ENCODE assay signal across 25 cellular contexts in the genomic region with DNA sequence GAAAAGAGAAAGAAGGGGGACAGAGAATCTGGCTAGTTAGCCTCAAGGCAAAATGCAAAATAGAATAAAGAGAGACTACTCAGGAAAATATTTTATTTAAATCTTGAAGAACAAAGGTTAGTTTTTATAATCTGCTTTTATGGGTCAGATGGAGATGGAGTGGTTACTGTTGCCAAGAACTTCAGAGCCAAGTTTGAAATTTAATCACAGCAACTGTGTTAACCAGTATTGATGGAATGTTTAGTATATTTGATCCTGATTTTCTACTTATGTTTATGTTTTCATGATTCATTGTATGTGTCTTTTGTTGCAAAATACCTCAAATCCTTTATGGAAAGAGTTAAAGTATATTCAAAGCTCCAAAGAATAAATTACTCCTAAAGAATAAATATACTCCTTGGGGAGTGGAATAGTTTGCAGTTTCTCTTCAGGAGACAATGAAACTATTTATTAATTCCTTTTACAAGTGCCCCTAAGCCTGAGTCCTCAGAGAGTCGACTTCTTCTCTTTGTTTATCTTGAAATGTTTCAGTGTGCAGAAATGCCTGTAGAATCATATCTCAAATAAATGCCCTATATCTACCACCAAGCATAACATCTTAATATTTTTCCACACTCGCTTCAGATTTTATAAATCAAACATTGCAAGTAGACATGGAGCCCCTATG.
DNase-seq lines count a peak whose midpoint lies in the region; ATAC-seq and TF ChIP-seq lines count a peak whose summit lies in the region.
"Had no signal": no experiment of that assay in that cellular context is flagged by ENCODE, and none has a peak within 500 bp of the region (broad histone marks: within the 10 kb centered on the region; RNA-seq: fewer than 3 reads in every experiment).

No MANE protein-coding gene starts in this region.

- BruUV-seq in PC-3 (replicated peaks; lab: Mats Ljungman, UMichigan) (no TSS peak), OCI-LY7 (replicated peaks; lab: Mats Ljungman, UMichigan) (no TSS peak)

- H3K9me2 ChIP-seq in PC-3 (replicated peaks; ENCODE audit: low read length) (no peaks in the 10 kb centered on the region), OCI-LY7 (ENCODE audit: insufficient read depth, low read length) (no peaks in the 10 kb centered on the region)

- H3K36me3 Mint-ChIP-seq in osteocyte (ENCODE audit: unreplicated experiment) = peaks cover 2% of the 10 kb centered on the region
- H3K36me3 Mint-ChIP-seq: activated naive CD4-positive, alpha-beta T cell treated with anti-CD3 and anti-CD28 coated beads, Interleukin-2, amount 10 ng/mL, durations not matched to agents 7 days and 5 days; memory B cell; naive B cell had no signal

- H3K27me3 Mint-ChIP-seq in osteocyte (ENCODE audit: unreplicated experiment) = no peaks in the 10 kb centered on the region
- H3K27me3 Mint-ChIP-seq: activated naive CD4-positive, alpha-beta T cell treated with anti-CD3 and anti-CD28 coated beads, Interleukin-2, amount 10 ng/mL, durations not matched to agents 7 days and 5 days; memory B cell had no signal

- H2AFZ ChIP-seq in PC-3 (ENCODE audit: low read length) (no peak overlapping the region), fibroblast of lung (ENCODE audit: low read length) (no peak overlapping the region), OCI-LY7 (ENCODE audit: low read length) (no peak overlapping the region)

- peaks cover 4% of the 10 kb centered on the region; the same call in 1 of the 2 replicates for H3K36me3 ChIP-seq in PC-3 (ENCODE audit: low read depth, low read length)
- H3K36me3 ChIP-seq in fibroblast of lung (ENCODE audit: control insufficient read depth, insufficient read depth, low read length) = no peaks in the 10 kb centered on the region
- H3K36me3 ChIP-seq in OCI-LY7 (ENCODE audit: insufficient read depth, low read length) = no peaks in the 10 kb centered on the region
- H3K36me3 ChIP-seq: uterus had no signal

- H3K4me1 ChIP-seq in PC-3 (ENCODE audit: insufficient read depth, low read length) (peaks cover 56% of the 10 kb centered on the region), fibroblast of lung (ENCODE audit: control insufficient read depth, extremely low read depth, insufficient read depth, low read length) (peaks cover 35% of the 10 kb centered on the region), OCI-LY7 (ENCODE audit: insufficient read depth, low read length, poor library complexity, severe bottlenecking) (no peaks in the 10 kb centered on the region)
- H3K4me1 ChIP-seq: uterus had no signal

- H3K79me2 ChIP-seq in PC-3 (ENCODE audit: low read length) (no peaks in the 10 kb centered on the region), fibroblast of lung (ENCODE audit: control insufficient read depth, insufficient read depth, low read length) (no peaks in the 10 kb centered on the region), OCI-LY7 (ENCODE audit: insufficient read depth, low read depth, low read length) (no peaks in the 10 kb centered on the region)

- H3K9me3 ChIP-seq in PC-3 (ENCODE audit: low read length) (peaks cover 11% of the 10 kb centered on the region; the same call in 1 of the 2 replicates), fibroblast of lung (ENCODE audit: control insufficient read depth, insufficient read depth, low read depth, low read length) (no peaks in the 10 kb centered on the region), OCI-LY7 (ENCODE audit: low read length) (no peaks in the 10 kb centered on the region)

- peak; percentile 22 for DNase-seq in ELR (ENCODE audit: low read depth)
- DNase-seq in PC-3 = peak; percentile 61
- DNase-seq in fibroblast of lung (ENCODE audit: low read depth in 2 of 2) = peak; percentile 29 to 59
- DNase-seq in osteocyte (ENCODE audit: extremely low spot score, unreplicated experiment) = no peak
- no peak for DNase-seq in OCI-LY7 (ENCODE audit: low spot score)
- DNase-seq in DMS 273 (lab: John Stamatoyannopoulos, UW; ENCODE audit: unreplicated experiment) = no peak
- DNase-seq in NCI-H2029 (lab: John Stamatoyannopoulos, UW) = no peak
- DNase-seq in H4 (ENCODE audit: low spot score) = no peak
- DNase-seq: activated CD4-positive, alpha-beta T cell treated with anti-CD3 and anti-CD28 coated beads, Interleukin-2, amount 50 U/mL, for 1 hour; activated naive CD4-positive, alpha-beta T cell treated with anti-CD3 and anti-CD28 coated beads, Interleukin-2, amount 10 ng/mL, durations not matched to agents 7 days and 5 days; C1 segment of cervical spinal cord; Calu3; caudate nucleus; heart left ventricle; naive B cell; NCI-H1694 treated with DMSO at 0.1 percent for 48 hours; NCI-H2227 treated with DMSO at 0.1 percent for 48 hours; NCI-H69; retina; stimulated activated CD4-positive, alpha-beta T cell treated with anti-CD3 and anti-CD28 coated beads, Interleukin-4, amount 100 ng/mL, for 24 hours; stimulated activated naive CD4-positive, alpha-beta T cell; T-helper 9 cell; uterus had no signal

- H3K27ac ChIP-seq in PC-3 (ENCODE audit: low read length) = peak overlapping the region; percentile 68
- peak overlapping the region; percentile 52 for H3K27ac ChIP-seq in fibroblast of lung (ENCODE audit: insufficient read depth, low read length)
- H3K27ac ChIP-seq in OCI-LY7 (ENCODE audit: low read depth, low read length, poor library complexity, severe bottlenecking) = no peak overlapping the region
- H3K27ac ChIP-seq: heart left ventricle, uterus had no signal

- peaks cover 2% of the 10 kb centered on the region for H3F3A ChIP-seq in PC-3 (ENCODE audit: low read length, unreplicated experiment)

- intact Hi-C loops in PC-3 (cut with micrococcal nuclease) (no loop called here), OCI-LY7 (cut with micrococcal nuclease; ENCODE audit: unreplicated experiment) (no loop called here)

- POLR2A ChIA-PET in PC-3 (lab: Charles Lee; ENCODE audit: unreplicated experiment) = interaction anchor here (0.6 kb wide), 1 partner anchor 216 kb away, joined by 4 read pairs; no protein-coding TSS in a partner anchor
- POLR2A ChIA-PET in OCI-LY7 (lab: Charles Lee) = no interaction called here

- peak overlapping the region; percentile 52 for H3K27ac Mint-ChIP-seq in osteocyte (ENCODE audit: unreplicated experiment)
- H3K27ac Mint-ChIP-seq: activated naive CD4-positive, alpha-beta T cell treated with anti-CD3 and anti-CD28 coated beads, Interleukin-2, amount 10 ng/mL, durations not matched to agents 7 days and 5 days; memory B cell; naive B cell had no signal

- H4K20me1 ChIP-seq in PC-3 (ENCODE audit: low read length) (no peaks in the 10 kb centered on the region), fibroblast of lung (ENCODE audit: control insufficient read depth, extremely low read depth, insufficient read depth, low read length) (no peaks in the 10 kb centered on the region), OCI-LY7 (ENCODE audit: insufficient read depth, low read length) (no peaks in the 10 kb centered on the region)

- CTCF ChIA-PET in PC-3 (lab: Charles Lee) = no interaction called here
- CTCF ChIA-PET in OCI-LY7 (lab: Charles Lee; ENCODE audit: unreplicated experiment) = no interaction called here

- H3K4me3 ChIP-seq in PC-3 (ENCODE audit: low read length) (no peak overlapping the region), fibroblast of lung (replicated peaks in 1 of 4; ENCODE audit: control extremely low read depth in 1 of 4, insufficient read depth in 1 of 4, low read depth in 3 of 4, low read length in 4 of 4) (no peak overlapping the region), OCI-LY7 (ENCODE audit: low read depth, low read length, poor library complexity, severe bottlenecking) (no peak overlapping the region)
- H3K4me3 ChIP-seq: heart left ventricle, K562, uterus had no signal

- TF ChIP-seq CTCF in PC-3 (conservative IDR thresholded peaks at IDR 0.05; ENCODE audit: low read depth, low read length) (no peak), fibroblast of lung (conservative IDR thresholded peaks at IDR 0.05 in 1 of 2, IDR thresholded peaks at IDR 0.05 in 1 of 2; ENCODE audit: low read depth in 1 of 2, low read length in 2 of 2) (no peak), osteocyte (IDR thresholded peaks at IDR 0.05) (no peak), OCI-LY7 (conservative IDR thresholded peaks at IDR 0.05; ENCODE audit: low read length) (no peak)

- peak overlapping the region; percentile 19 for H3K4me2 ChIP-seq in PC-3 (ENCODE audit: low read length)
- H3K4me2 ChIP-seq in fibroblast of lung (ENCODE audit: extremely low read depth, insufficient read depth, low read length) = no peak overlapping the region
- no peak overlapping the region for H3K4me2 ChIP-seq in OCI-LY7 (ENCODE audit: low read length)

- H3K4me1 Mint-ChIP-seq in osteocyte (ENCODE audit: unreplicated experiment) = peaks cover 21% of the 10 kb centered on the region
- H3K4me1 Mint-ChIP-seq: activated naive CD4-positive, alpha-beta T cell treated with anti-CD3 and anti-CD28 coated beads, Interleukin-2, amount 10 ng/mL, durations not matched to agents 7 days and 5 days; memory B cell; naive B cell had no signal

- H3K9ac ChIP-seq in PC-3 (ENCODE audit: low read length) = peak overlapping the region; percentile 15
- H3K9ac ChIP-seq in fibroblast of lung (ENCODE audit: insufficient read depth, low read length) = no peak overlapping the region

- H3K27me3 ChIP-seq in PC-3 (ENCODE audit: low read length) = no peaks in the 10 kb centered on the region
- H3K27me3 ChIP-seq in fibroblast of lung (ENCODE audit: control insufficient read depth, insufficient read depth, low read length) = no peaks in the 10 kb centered on the region
- H3K27me3 ChIP-seq: heart left ventricle, uterus had no signal

- ATAC-seq in PC-3 = peak; percentile 53
- ATAC-seq: heart left ventricle, K562 had no signal

- H3K9me3 Mint-ChIP-seq in osteocyte (ENCODE audit: unreplicated experiment) = peaks cover 6% of the 10 kb centered on the region
- H3K9me3 Mint-ChIP-seq: activated naive CD4-positive, alpha-beta T cell treated with anti-CD3 and anti-CD28 coated beads, Interleukin-2, amount 10 ng/mL, durations not matched to agents 7 days and 5 days had no signal

- no peak overlapping the region for H3K4me3 Mint-ChIP-seq in osteocyte (ENCODE audit: unreplicated experiment)
- H3K4me3 Mint-ChIP-seq: activated naive CD4-positive, alpha-beta T cell treated with anti-CD3 and anti-CD28 coated beads, Interleukin-2, amount 10 ng/mL, durations not matched to agents 7 days and 5 days; memory B cell had no signal

Comparison
In these comparisons a context has a peak if more than half of its experiments do, and no peak if none do; other contexts are left out.
1. DNase-seq: peak in ELR (single experiment), PC-3 (single experiment) and fibroblast of lung (2 of 2); none in osteocyte (single experiment), OCI-LY7 (single experiment), DMS 273 (single experiment), NCI-H2029 (single experiment) and H4 (single experiment).